In genomic region chr4:86159216-86159615, GRCh38 we compare ENCODE assay signal across 27 cellular contexts.
"Had no signal": no experiment of that assay in that cellular context is flagged by ENCODE, and none has a peak within 500 bp of the region (broad histone marks: within the 10 kb centered on the region; RNA-seq: fewer than 3 reads in every experiment).

No MANE protein-coding gene starts in this region.

- H3K27me3 Mint-ChIP-seq: naive B cell; natural killer cell treated with Interleukin-12 subunit alpha and Interleukin-12 subunit beta and Interleukin-15 and Interleukin-18, amount 100 ng/mL, for 72 hours had no signal

- H3K36me3 ChIP-seq: lower lobe of right lung, prostate gland, right atrium auricular region, stomach, tibial nerve, upper lobe of left lung had no signal

- H3K36me3 Mint-ChIP-seq: immature natural killer cell; mesothelial cell of epicardium; naive B cell; natural killer cell treated with Interleukin-12 subunit alpha and Interleukin-12 subunit beta and Interleukin-15 and Interleukin-18, amount 100 ng/mL, for 72 hours; stimulated activated effector memory CD8-positive, alpha-beta T cell treated with anti-CD3 and anti-CD28 coated beads, Interleukin-12 subunit alpha, Interleukin-12 subunit beta, amount 100 ng/mL, for 72 hours had no signal

- H3K4me3 ChIP-seq: dorsolateral prefrontal cortex, lower lobe of right lung, mucosa of descending colon, prostate gland, right atrium auricular region, smooth muscle cell, stomach, thoracic aorta, tibial nerve, upper lobe of left lung had no signal

- H3K9me3 ChIP-seq: lower lobe of right lung, mucosa of descending colon, prostate gland, right atrium auricular region, stomach, thoracic aorta, tibial nerve, upper lobe of left lung had no signal

- H3K9me3 Mint-ChIP-seq: mesothelial cell of epicardium, naive B cell, neural crest cell had no signal

- DNase-seq: dorsolateral prefrontal cortex; effector CD4-positive, alpha-beta T cell; foreskin melanocyte; glutamatergic neuron; hypothalamus; immature natural killer cell; left ventricle myocardium superior; lower lobe of right lung; mucosa of descending colon; naive B cell; nucleus accumbens; stimulated activated CD4-positive, alpha-beta T cell treated with anti-CD3 and anti-CD28 coated beads, Interleukin-12 subunit alpha, Interleukin-12 subunit beta, amount 100 ng/mL, for 4 hours; stimulated activated CD4-positive, alpha-beta T cell treated with anti-CD3 and anti-CD28 coated beads, Interleukin-2, amount 100 ng/mL, for 24 hours; stimulated activated CD4-positive, alpha-beta T cell treated with anti-CD3 and anti-CD28 coated beads, Interleukin-4, amount 100 ng/mL, for 24 hours; stimulated activated naive CD4-positive, alpha-beta T cell treated with Interleukin-2 at 50 U/mL for 16 hours; stomach; upper lobe of left lung had no signal

- H3K4me1 Mint-ChIP-seq: immature natural killer cell; mesothelial cell of epicardium; naive B cell; stimulated activated effector memory CD8-positive, alpha-beta T cell treated with anti-CD3 and anti-CD28 coated beads, Interleukin-12 subunit alpha, Interleukin-12 subunit beta, amount 100 ng/mL, for 72 hours had no signal

- H3K4me1 ChIP-seq: lower lobe of right lung, prostate gland, right atrium auricular region, stomach, tibial nerve, upper lobe of left lung had no signal

- H3K27me3 ChIP-seq: dorsolateral prefrontal cortex, right atrium auricular region, stomach, tibial nerve, upper lobe of left lung had no signal

- H3K4me3 Mint-ChIP-seq: immature natural killer cell; mesothelial cell of epicardium; naive B cell; natural killer cell treated with Interleukin-12 subunit alpha and Interleukin-12 subunit beta and Interleukin-15 and Interleukin-18, amount 100 ng/mL, for 72 hours; neural crest cell; stimulated activated effector memory CD8-positive, alpha-beta T cell treated with anti-CD3 and anti-CD28 coated beads, Interleukin-12 subunit alpha, Interleukin-12 subunit beta, amount 100 ng/mL, for 72 hours had no signal

- H3K27ac Mint-ChIP-seq: immature natural killer cell; mesothelial cell of epicardium; naive B cell; natural killer cell treated with Interleukin-12 subunit alpha and Interleukin-12 subunit beta and Interleukin-15 and Interleukin-18, amount 100 ng/mL, for 72 hours; stimulated activated effector memory CD8-positive, alpha-beta T cell treated with anti-CD3 and anti-CD28 coated beads, Interleukin-12 subunit alpha, Interleukin-12 subunit beta, amount 100 ng/mL, for 72 hours had no signal

- H3K27ac ChIP-seq: epithelial cell of prostate, lower lobe of right lung, prostate gland, right atrium auricular region, stomach, thoracic aorta, tibial nerve, upper lobe of left lung had no signal

- H3K4me2 ChIP-seq: smooth muscle cell had no signal
